ENCODE assay signal across 9 cellular contexts in genomic region chr5:76849767-76850291, GRCh38. TPM values are rescaled to one million over a fixed set of nuclear protein-coding genes. Genes with fewer than 3 reads are reported as not detected.
DNase-seq lines count a peak whose midpoint lies in the region; ATAC-seq, FAIRE-seq and TF ChIP-seq lines count a peak whose summit lies in the region.
"Had no signal": no experiment of that assay in that cellular context is flagged by ENCODE, and none has a peak within 500 bp of the region (broad histone marks: within the 10 kb centered on the region; RNA-seq: fewer than 3 reads in every experiment).

S100Z (plus strand) TSS chr5:76850014; CDS start chr5:76875360, 25,346 bp downstream.

- H3K36me3 ChIP-seq in small intestine (ENCODE audit: control insufficient read depth in 2 of 2, insufficient read depth in 2 of 2, low read length in 2 of 2): no peaks in the 10 kb centered on the region
- no peaks in the 10 kb centered on the region for H3K36me3 ChIP-seq in suprapubic skin

- 39 to 56% (median 42%) methylated on average over 11 of the region's 11 CpGs for WGBS in small intestine, 3 donors
- WGBS in suprapubic skin: 72% methylated on average over 11 of the region's 11 CpGs

- H3K4me1 Mint-ChIP-seq in activated naive CD8-positive, alpha-beta T cell treated with anti-CD3 and anti-CD28 coated beads, Interleukin-2, amount 10 ng/mL, durations not matched to agents 7 days and 5 days: peaks cover 36% of the 10 kb centered on the region

- FAIRE-seq in small intestine (lab: Jason Lieb, UNC): no peak

- POLR2A ChIA-PET in activated naive CD8-positive, alpha-beta T cell treated with anti-CD3 and anti-CD28 coated beads, Interleukin-2, amount 10 ng/mL, durations not matched to agents 7 days and 5 days (lab: Charles Lee): interaction anchor here (0.6 to 1.1 kb wide), 3 partner anchors 9 to 57 kb away, joined by 3 to 5 read pairs (median 4); partner anchors contain the start of gene F2RL1

- H3K4me3 Mint-ChIP-seq in activated naive CD8-positive, alpha-beta T cell treated with anti-CD3 and anti-CD28 coated beads, Interleukin-2, amount 10 ng/mL, durations not matched to agents 7 days and 5 days: peak within 1 kb of the TSS; percentile 75

- peaks cover 13% of the 10 kb centered on the region for H3K36me3 Mint-ChIP-seq in activated naive CD8-positive, alpha-beta T cell treated with anti-CD3 and anti-CD28 coated beads, Interleukin-2, amount 10 ng/mL, durations not matched to agents 7 days and 5 days

- TF ChIP-seq POLR2A in suprapubic skin (IDR thresholded peaks at IDR 0.05): no peak

- peak; percentile 97 for ATAC-seq in activated naive CD8-positive, alpha-beta T cell treated with anti-CD3 and anti-CD28 coated beads, Interleukin-2, amount 10 ng/mL, durations not matched to agents 7 days and 5 days (ENCODE audit: low read depth)

- TF ChIP-seq CTCF in suprapubic skin (IDR thresholded peaks at IDR 0.05): no peak

- peak; percentile 36 for DNase-seq in ELF-1 (ENCODE audit: low read depth, low spot score)
- DNase-seq in T-helper 22 cell (ENCODE audit: low read depth): peak; percentile 13
- DNase-seq in activated naive CD8-positive, alpha-beta T cell treated with anti-CD3 and anti-CD28 coated beads, Interleukin-2, amount 10 ng/mL, durations not matched to agents 7 days and 5 days: peak; percentile 41
- peak; percentile 54 for DNase-seq in small intestine
- no peak for DNase-seq in glomerular visceral epithelial cell (ENCODE audit: extremely low spot score)
- DNase-seq in NCI-H2029 (lab: John Stamatoyannopoulos, UW): no peak
- DNase-seq in suprapubic skin (ENCODE audit: low spot score in 2 of 2): no peak
- no peak for DNase-seq in NCI-H1092 treated with DMSO at 0.1 percent for 48 hours (lab: John Stamatoyannopoulos, UW)
- DNase-seq: NCI-H446 had no signal

- no peak for TF ChIP-seq EP300 in suprapubic skin (IDR thresholded peaks at IDR 0.05)

- H3K9me3 Mint-ChIP-seq in activated naive CD8-positive, alpha-beta T cell treated with anti-CD3 and anti-CD28 coated beads, Interleukin-2, amount 10 ng/mL, durations not matched to agents 7 days and 5 days: peaks cover 6% of the 10 kb centered on the region

- no peak within 1 kb of the TSS for H3K4me3 ChIP-seq in small intestine (ENCODE audit: low read depth in 1 of 2, low read length in 2 of 2)
- H3K4me3 ChIP-seq in suprapubic skin: no peak within 1 kb of the TSS

- H3K27ac Mint-ChIP-seq in activated naive CD8-positive, alpha-beta T cell treated with anti-CD3 and anti-CD28 coated beads, Interleukin-2, amount 10 ng/mL, durations not matched to agents 7 days and 5 days: peak within 1 kb of the TSS; percentile 92

- H3K27ac ChIP-seq in small intestine (ENCODE audit: low read depth in 1 of 2, low read length in 1 of 2): peak within 1 kb of the TSS; percentile 3 to 18
- no peak within 1 kb of the TSS for H3K27ac ChIP-seq in suprapubic skin

- H3K4me1 ChIP-seq in small intestine (ENCODE audit: control insufficient read depth in 2 of 2, insufficient read depth in 1 of 2, low read depth in 1 of 2, low read length in 1 of 2): peaks cover under 1 to 4% of the 10 kb centered on the region in 2 donors
- peaks cover 3% of the 10 kb centered on the region for H3K4me1 ChIP-seq in suprapubic skin

- H3K27me3 ChIP-seq in small intestine (ENCODE audit: control insufficient read depth in 2 of 2, insufficient read depth in 2 of 2, low read length in 2 of 2) (no peaks in the 10 kb centered on the region), suprapubic skin (no peaks in the 10 kb centered on the region)

- H3K9me3 ChIP-seq in small intestine (ENCODE audit: control insufficient read depth, low read depth) (no peaks in the 10 kb centered on the region), suprapubic skin (no peaks in the 10 kb centered on the region)

- H3K27me3 Mint-ChIP-seq in activated naive CD8-positive, alpha-beta T cell treated with anti-CD3 and anti-CD28 coated beads, Interleukin-2, amount 10 ng/mL, durations not matched to agents 7 days and 5 days: peaks cover 2% of the 10 kb centered on the region

RNA-seq across cellular contexts. Expression of gene S100Z, which starts in this region (rescaled TPM):
- total RNA-seq in activated naive CD8-positive, alpha-beta T cell treated with anti-CD3 and anti-CD28 coated beads, Interleukin-2, amount 10 ng/mL, durations not matched to agents 7 days and 5 days: 1 to 10 TPM; 1.4 to 1.9 TPM
- polyA plus RNA-seq in small intestine: under 1 TPM in 2 of 3 donors, not detected in 1; 0.03 to 0.54 TPM
- total RNA-seq in suprapubic skin: not detected

Comparison
In these comparisons a context has a peak if more than half of its experiments do, and no peak if none do; other contexts are left out.
1. Peak in DNase-seq and H3K27ac ChIP-seq in small intestine; RNA of the gene not detected or under 1 TPM.
2. DNase-seq: peak in ELF-1 (single experiment), T-helper 22 cell (single experiment) and activated naive CD8-positive, alpha-beta T cell treated with anti-CD3 and anti-CD28 coated beads, Interleukin-2, amount 10 ng/mL, durations not matched to agents 7 days and 5 days (single experiment); none in glomerular visceral epithelial cell (single experiment), NCI-H2029 (single experiment), suprapubic skin (0 of 2) and NCI-H1092 treated with DMSO at 0.1 percent for 48 hours (single experiment).